ENCODE assay signal across 39 cellular contexts in the genomic region with DNA sequence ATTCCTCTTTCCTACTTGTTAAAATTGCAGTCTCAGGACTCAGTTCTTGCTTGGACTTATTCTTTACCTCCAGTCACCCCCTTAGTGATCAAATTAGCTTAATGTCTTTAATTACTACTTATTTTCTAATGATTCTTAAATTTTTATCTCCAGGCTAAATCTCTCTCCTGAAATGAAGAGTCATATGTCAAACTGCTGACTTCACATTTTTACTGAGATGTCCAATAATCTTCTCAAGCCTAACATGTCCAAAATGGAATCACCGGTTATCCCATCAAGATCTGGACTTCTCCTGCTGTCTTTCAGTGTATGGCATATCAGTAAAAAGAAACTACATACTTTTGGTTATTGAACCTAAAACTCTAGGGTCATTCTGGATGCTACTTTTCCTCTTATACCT.
"Had no signal": no experiment of that assay in that cellular context is flagged by ENCODE, and none has a peak within 500 bp of the region (broad histone marks: within the 10 kb centered on the region; RNA-seq: fewer than 3 reads in every experiment).

No MANE protein-coding gene starts in this region.

- H3K9me3 ChIP-seq: ascending aorta, body of pancreas, breast epithelium had no signal

- H3K4me1 Mint-ChIP-seq: activated CD4-positive, alpha-beta memory T cell treated with anti-CD3 and anti-CD28 coated beads, Interleukin-2, amount 10 ng/mL, durations not matched to agents 7 days and 5 days; activated CD4-positive, alpha-beta T cell treated with anti-CD3 and anti-CD28 coated beads for 36 hours; activated CD4-positive, alpha-beta T cell treated with anti-CD3 and anti-CD28 coated beads, Interleukin-2, amount 10 ng/mL, durations not matched to agents 7 days and 5 days; activated CD8-positive, alpha-beta memory T cell treated with anti-CD3 and anti-CD28 coated beads, Interleukin-2, amount 10 ng/mL, durations not matched to agents 7 days and 5 days; activated naive CD4-positive, alpha-beta T cell treated with anti-CD3 and anti-CD28 coated beads, Interleukin-2, amount 10 ng/mL, durations not matched to agents 7 days and 5 days; activated naive CD4-positive, alpha-beta T cell treated with anti-CD3 and anti-CD28 coated beads, Interleukin-2, amount 50 U/mL, for 24 hours; activated naive CD8-positive, alpha-beta T cell treated with anti-CD3 and anti-CD28 coated beads, Interleukin-2, amount 10 ng/mL, durations not matched to agents 7 days and 5 days; activated naive CD8-positive, alpha-beta T cell treated with anti-CD3 and anti-CD28 coated beads, Interleukin-2, amount 50 U/mL, for 24 hours; central memory CD8-positive, alpha-beta T cell had no signal

- H3K27me3 ChIP-seq: ascending aorta, body of pancreas, brain microvascular endothelial cell had no signal

- H3K36me3 ChIP-seq: ascending aorta, brain microvascular endothelial cell, breast epithelium, WERI-Rb-1 had no signal

- DNase-seq: activated CD4-positive, alpha-beta memory T cell treated with anti-CD3 and anti-CD28 coated beads, Interleukin-2, amount 10 ng/mL, durations not matched to agents 7 days and 5 days; activated CD4-positive, alpha-beta T cell treated with anti-CD3 and anti-CD28 coated beads for 1 hour; activated CD4-positive, alpha-beta T cell treated with anti-CD3 and anti-CD28 coated beads for 36 hours; activated CD4-positive, alpha-beta T cell treated with anti-CD3 and anti-CD28 coated beads for 48 hours; activated CD4-positive, alpha-beta T cell treated with anti-CD3 and anti-CD28 coated beads, Interleukin-2, amount 10 ng/mL, durations not matched to agents 7 days and 5 days; activated CD4-positive, alpha-beta T cell treated with anti-CD3 and anti-CD28 coated beads, Interleukin-2, amount 50 U/mL, for 48 hours; activated CD4-positive, CD25-positive, alpha-beta regulatory T cell; activated CD8-positive, alpha-beta memory T cell treated with anti-CD3 and anti-CD28 coated beads for 24 hours; activated CD8-positive, alpha-beta memory T cell treated with anti-CD3 and anti-CD28 coated beads, Interleukin-2, amount 10 ng/mL, durations not matched to agents 7 days and 5 days; activated CD8-positive, alpha-beta memory T cell treated with anti-CD3 and anti-CD28 coated beads, Interleukin-2, amount 50 U/mL, for 48 hours; activated CD8-positive, alpha-beta T cell treated with anti-CD3 and anti-CD28 coated beads, Interleukin-2, amount 10 ng/mL, durations not matched to agents 7 days and 5 days; activated effector memory CD4-positive, alpha-beta T cell treated with Interleukin-2 at 50 U/mL for 16 hours; activated gamma-delta T cell; activated naive CD4-positive, alpha-beta T cell treated with anti-CD3 and anti-CD28 coated beads, Interleukin-2, amount 10 ng/mL, durations not matched to agents 7 days and 5 days; activated naive CD4-positive, alpha-beta T cell treated with Interleukin-2 at 50 U/mL for 16 hours; activated naive CD8-positive, alpha-beta T cell treated with anti-CD3 and anti-CD28 coated beads, Interleukin-2, amount 10 ng/mL, durations not matched to agents 7 days and 5 days; activated naive CD8-positive, alpha-beta T cell treated with anti-CD3 and anti-CD28 coated beads, Interleukin-2, amount 50 U/mL, for 24 hours; activated T-cell treated with anti-CD3 and anti-CD28 coated beads, Interleukin-2, amount 50 U/mL, for 24 hours; activated T-cell treated with anti-CD3 and anti-CD28 coated beads, Interleukin-2, amount 50 U/mL, for 48 hours; amygdala; anterior cingulate cortex; body of pancreas; brain microvascular endothelial cell; caudate nucleus; cerebellar nuclear complex; T-helper 1 cell; T-helper 2 cell; T-helper 9 cell; WERI-Rb-1 had no signal

- H3K27me3 Mint-ChIP-seq: activated CD4-positive, alpha-beta memory T cell treated with anti-CD3 and anti-CD28 coated beads, Interleukin-2, amount 10 ng/mL, durations not matched to agents 7 days and 5 days; activated CD4-positive, alpha-beta T cell treated with anti-CD3 and anti-CD28 coated beads for 36 hours; activated CD4-positive, alpha-beta T cell treated with anti-CD3 and anti-CD28 coated beads, Interleukin-2, amount 10 ng/mL, durations not matched to agents 7 days and 5 days; activated CD8-positive, alpha-beta memory T cell treated with anti-CD3 and anti-CD28 coated beads, Interleukin-2, amount 10 ng/mL, durations not matched to agents 7 days and 5 days; activated naive CD4-positive, alpha-beta T cell treated with anti-CD3 and anti-CD28 coated beads, Interleukin-2, amount 10 ng/mL, durations not matched to agents 7 days and 5 days; activated naive CD4-positive, alpha-beta T cell treated with anti-CD3 and anti-CD28 coated beads, Interleukin-2, amount 50 U/mL, for 24 hours; activated naive CD8-positive, alpha-beta T cell; activated naive CD8-positive, alpha-beta T cell treated with anti-CD3 and anti-CD28 coated beads, Interleukin-2, amount 10 ng/mL, durations not matched to agents 7 days and 5 days; activated naive CD8-positive, alpha-beta T cell treated with anti-CD3 and anti-CD28 coated beads, Interleukin-2, amount 50 U/mL, for 24 hours; central memory CD8-positive, alpha-beta T cell had no signal

- H3K4me1 ChIP-seq: ascending aorta, body of pancreas, breast epithelium had no signal

- H3K4me3 ChIP-seq: ascending aorta, body of pancreas, breast epithelium had no signal

- H3K9me3 Mint-ChIP-seq: activated CD4-positive, alpha-beta memory T cell treated with anti-CD3 and anti-CD28 coated beads, Interleukin-2, amount 10 ng/mL, durations not matched to agents 7 days and 5 days; activated CD4-positive, alpha-beta T cell treated with anti-CD3 and anti-CD28 coated beads, Interleukin-2, amount 10 ng/mL, durations not matched to agents 7 days and 5 days; activated naive CD4-positive, alpha-beta T cell treated with anti-CD3 and anti-CD28 coated beads, Interleukin-2, amount 50 U/mL, for 24 hours; activated naive CD8-positive, alpha-beta T cell treated with anti-CD3 and anti-CD28 coated beads, Interleukin-2, amount 10 ng/mL, durations not matched to agents 7 days and 5 days; activated naive CD8-positive, alpha-beta T cell treated with anti-CD3 and anti-CD28 coated beads, Interleukin-2, amount 50 U/mL, for 24 hours; T-helper 1 cell treated with Interleukin-12 subunit alpha and Interleukin-12 subunit beta and Interleukin-4 antibody, amounts not matched to agents 30 μg/mL and 1 μg/mL, for 36 hours; T-helper 2 cell treated with Interferon-gamma antibody and Interleukin-4, amounts not matched to agents 5 μg/mL and 100 μg/mL, for 36 hours; WTC11 had no signal

- ATAC-seq: activated CD4-positive, alpha-beta T cell treated with anti-CD3 and anti-CD28 coated beads for 36 hours; activated CD4-positive, CD25-positive, alpha-beta regulatory T cell treated with anti-CD3 and anti-CD28 coated beads, Interleukin-2, amount 50 U/mL, for 24 hours; activated CD8-positive, alpha-beta memory T cell treated with anti-CD3 and anti-CD28 coated beads, Interleukin-2, amount 10 ng/mL, durations not matched to agents 7 days and 5 days; activated CD8-positive, alpha-beta T cell treated with anti-CD3 and anti-CD28 coated beads, Interleukin-2, amount 10 ng/mL, durations not matched to agents 7 days and 5 days; activated naive CD8-positive, alpha-beta T cell treated with anti-CD3 and anti-CD28 coated beads, Interleukin-2, amount 50 U/mL, for 24 hours; body of pancreas; WTC11 had no signal

- H3K27ac ChIP-seq: ascending aorta, body of pancreas, brain microvascular endothelial cell, breast epithelium, WERI-Rb-1 had no signal

- H3K36me3 Mint-ChIP-seq: activated CD8-positive, alpha-beta memory T cell treated with anti-CD3 and anti-CD28 coated beads, Interleukin-2, amount 10 ng/mL, durations not matched to agents 7 days and 5 days; activated naive CD4-positive, alpha-beta T cell treated with anti-CD3 and anti-CD28 coated beads, Interleukin-2, amount 10 ng/mL, durations not matched to agents 7 days and 5 days; activated naive CD4-positive, alpha-beta T cell treated with anti-CD3 and anti-CD28 coated beads, Interleukin-2, amount 50 U/mL, for 24 hours; activated naive CD8-positive, alpha-beta T cell; activated naive CD8-positive, alpha-beta T cell treated with anti-CD3 and anti-CD28 coated beads, Interleukin-2, amount 10 ng/mL, durations not matched to agents 7 days and 5 days; WTC11 had no signal

- H3K27ac Mint-ChIP-seq: activated CD4-positive, alpha-beta memory T cell treated with anti-CD3 and anti-CD28 coated beads, Interleukin-2, amount 10 ng/mL, durations not matched to agents 7 days and 5 days; activated CD4-positive, alpha-beta T cell treated with anti-CD3 and anti-CD28 coated beads for 36 hours; activated CD4-positive, alpha-beta T cell treated with anti-CD3 and anti-CD28 coated beads, Interleukin-2, amount 10 ng/mL, durations not matched to agents 7 days and 5 days; activated CD8-positive, alpha-beta memory T cell treated with anti-CD3 and anti-CD28 coated beads, Interleukin-2, amount 10 ng/mL, durations not matched to agents 7 days and 5 days; activated CD8-positive, alpha-beta T cell treated with anti-CD3 and anti-CD28 coated beads, Interleukin-2, amount 10 ng/mL, durations not matched to agents 7 days and 5 days; activated naive CD4-positive, alpha-beta T cell treated with anti-CD3 and anti-CD28 coated beads, Interleukin-2, amount 10 ng/mL, durations not matched to agents 7 days and 5 days; activated naive CD4-positive, alpha-beta T cell treated with anti-CD3 and anti-CD28 coated beads, Interleukin-2, amount 50 U/mL, for 24 hours; activated naive CD8-positive, alpha-beta T cell; activated naive CD8-positive, alpha-beta T cell treated with anti-CD3 and anti-CD28 coated beads, Interleukin-2, amount 10 ng/mL, durations not matched to agents 7 days and 5 days; activated naive CD8-positive, alpha-beta T cell treated with anti-CD3 and anti-CD28 coated beads, Interleukin-2, amount 50 U/mL, for 24 hours; activated T-cell treated with anti-CD3 and anti-CD28 coated beads, Interleukin-2, amount 50 U/mL, for 24 hours; activated T-helper 2 cell treated with anti-CD3 and anti-CD28 coated beads, Interferon-gamma antibody, Interleukin-2, Interleukin-4, amounts not matched to agents 10 μg/mL and 5 μg/mL and 100 μg/mL, durations not matched to agents 14 hours and 24 hours and 36 hours; T-helper 1 cell treated with Interleukin-12 subunit alpha and Interleukin-12 subunit beta and Interleukin-4 antibody, amounts not matched to agents 30 μg/mL and 1 μg/mL, for 36 hours; T-helper 2 cell treated with Interferon-gamma antibody and Interleukin-4, amounts not matched to agents 5 μg/mL and 100 μg/mL, for 36 hours; WTC11 had no signal

- H3K4me3 Mint-ChIP-seq: activated CD4-positive, alpha-beta memory T cell treated with anti-CD3 and anti-CD28 coated beads, Interleukin-2, amount 10 ng/mL, durations not matched to agents 7 days and 5 days; activated CD4-positive, alpha-beta T cell treated with anti-CD3 and anti-CD28 coated beads for 36 hours; activated CD4-positive, alpha-beta T cell treated with anti-CD3 and anti-CD28 coated beads, Interleukin-2, amount 10 ng/mL, durations not matched to agents 7 days and 5 days; activated CD8-positive, alpha-beta memory T cell treated with anti-CD3 and anti-CD28 coated beads, Interleukin-2, amount 10 ng/mL, durations not matched to agents 7 days and 5 days; activated CD8-positive, alpha-beta T cell treated with anti-CD3 and anti-CD28 coated beads, Interleukin-2, amount 10 ng/mL, durations not matched to agents 7 days and 5 days; activated naive CD4-positive, alpha-beta T cell treated with anti-CD3 and anti-CD28 coated beads, Interleukin-2, amount 10 ng/mL, durations not matched to agents 7 days and 5 days; activated naive CD4-positive, alpha-beta T cell treated with anti-CD3 and anti-CD28 coated beads, Interleukin-2, amount 50 U/mL, for 24 hours; activated naive CD8-positive, alpha-beta T cell; activated naive CD8-positive, alpha-beta T cell treated with anti-CD3 and anti-CD28 coated beads, Interleukin-2, amount 10 ng/mL, durations not matched to agents 7 days and 5 days; activated naive CD8-positive, alpha-beta T cell treated with anti-CD3 and anti-CD28 coated beads, Interleukin-2, amount 50 U/mL, for 24 hours; activated T-cell treated with anti-CD3 and anti-CD28 coated beads, Interleukin-2, amount 50 U/mL, for 24 hours; central memory CD8-positive, alpha-beta T cell; T-helper 1 cell treated with Interleukin-12 subunit alpha and Interleukin-12 subunit beta and Interleukin-4 antibody, amounts not matched to agents 30 μg/mL and 1 μg/mL, for 36 hours; T-helper 2 cell treated with Interferon-gamma antibody and Interleukin-4, amounts not matched to agents 5 μg/mL and 100 μg/mL, for 36 hours; WTC11 had no signal
